ENCODE assay signal across 9 cellular contexts in genomic region chr22:36343070-36343719, GRCh38. TPM values are rescaled to one million over a fixed set of nuclear protein-coding genes. Genes with fewer than 3 reads are reported as not detected.
DNase-seq lines count a peak whose midpoint lies in the region; ATAC-seq and TF ChIP-seq lines count a peak whose summit lies in the region.
"Had no signal": no experiment of that assay in that cellular context is flagged by ENCODE, and none has a peak within 500 bp of the region (broad histone marks: within the 10 kb centered on the region; RNA-seq: fewer than 3 reads in every experiment).

No MANE protein-coding gene starts in this region.

- H3K27me3 ChIP-seq in adrenal gland: no peaks in the 10 kb centered on the region

- 81 to 88% (median 86%) methylated on average over 5 of the region's 5 CpGs for WGBS in adrenal gland, 4 donors

- peak overlapping the region in 3 of 5 donors; percentile 21 to 57 (median 54) for H3K27ac ChIP-seq in adrenal gland
- peak overlapping the region; percentile 95 for H3K27ac ChIP-seq in temporal lobe (ENCODE audit: low read depth, low read length)

- no peak for TF ChIP-seq CTCF in adrenal gland (IDR thresholded peaks at IDR 0.05)

- H3K4me3 ChIP-seq in adrenal gland: no peak overlapping the region

- intact Hi-C loops in adrenal gland (cut with DNase I): no loop called here

- H3K27ac Mint-ChIP-seq in activated CD4-positive, alpha-beta T cell treated with anti-CD3 and anti-CD28 coated beads, Interleukin-2, amount 10 ng/mL, durations not matched to agents 7 days and 5 days: peak overlapping the region; percentile 50
- peak overlapping the region; percentile 79 for H3K27ac Mint-ChIP-seq in memory B cell

- TF ChIP-seq POLR2A in adrenal gland (IDR thresholded peaks at IDR 0.05): no peak

- DNase-seq in activated CD4-positive, alpha-beta T cell treated with anti-CD3 and anti-CD28 coated beads, Interleukin-2, amount 10 ng/mL, durations not matched to agents 7 days and 5 days: no peak
- DNase-seq in activated CD4-positive, alpha-beta T cell treated with anti-CD3 and anti-CD28 coated beads for 4 hours: no peak
- DNase-seq in adrenal gland (no peak), memory B cell (ENCODE audit: low spot score in 2 of 2) (no peak), mesenteric fat pad (ENCODE audit: low spot score) (no peak), LoVo (ENCODE audit: low spot score) (no peak), NCI-H128 (lab: John Stamatoyannopoulos, UW; ENCODE audit: unreplicated experiment) (no peak)
- DNase-seq: NCI-H526 had no signal

- H3K36me3 ChIP-seq in adrenal gland (replicated peaks in 1 of 2): peaks cover 0 to 58% of the 10 kb centered on the region in 2 donors

- peaks cover 74% of the 10 kb centered on the region for H3K36me3 Mint-ChIP-seq in activated CD4-positive, alpha-beta T cell treated with anti-CD3 and anti-CD28 coated beads, Interleukin-2, amount 10 ng/mL, durations not matched to agents 7 days and 5 days (ENCODE audit: low read depth)
- H3K36me3 Mint-ChIP-seq in memory B cell: peaks cover 23% of the 10 kb centered on the region

- no peaks in the 10 kb centered on the region for H3K27me3 Mint-ChIP-seq in activated CD4-positive, alpha-beta T cell treated with anti-CD3 and anti-CD28 coated beads, Interleukin-2, amount 10 ng/mL, durations not matched to agents 7 days and 5 days
- H3K27me3 Mint-ChIP-seq in memory B cell: no peaks in the 10 kb centered on the region

- no peak for ATAC-seq in memory B cell (ENCODE audit: low read depth)

- POLR2A ChIA-PET in activated CD4-positive, alpha-beta T cell treated with anti-CD3 and anti-CD28 coated beads, Interleukin-2, amount 10 ng/mL, durations not matched to agents 7 days and 5 days (lab: Charles Lee): interaction anchor here (0.6 kb wide), 1 partner anchor 34 kb away, joined by 3 read pairs; no protein-coding TSS in a partner anchor

- no peaks in the 10 kb centered on the region for H3K9me3 ChIP-seq in adrenal gland (replicated peaks in 1 of 3)

- H3K9me3 Mint-ChIP-seq in activated CD4-positive, alpha-beta T cell treated with anti-CD3 and anti-CD28 coated beads, Interleukin-2, amount 10 ng/mL, durations not matched to agents 7 days and 5 days: no peaks in the 10 kb centered on the region
- no peaks in the 10 kb centered on the region for H3K9me3 Mint-ChIP-seq in memory B cell

- CTCF ChIA-PET in activated CD4-positive, alpha-beta T cell treated with anti-CD3 and anti-CD28 coated beads, Interleukin-2, amount 10 ng/mL, durations not matched to agents 7 days and 5 days (lab: Charles Lee): interaction anchor here (0.6 to 4.4 kb wide), 11 partner anchors 9 to 211 kb away, joined by 3 to 23 read pairs (median 4); no protein-coding TSS in a partner anchor

- H3K4me1 Mint-ChIP-seq in activated CD4-positive, alpha-beta T cell treated with anti-CD3 and anti-CD28 coated beads, Interleukin-2, amount 10 ng/mL, durations not matched to agents 7 days and 5 days: peaks cover 82% of the 10 kb centered on the region
- H3K4me1 Mint-ChIP-seq in memory B cell: peaks cover 20% of the 10 kb centered on the region

- peaks cover 1 to 55% of the 10 kb centered on the region in 2 donors for H3K4me1 ChIP-seq in adrenal gland (replicated peaks in 1 of 2)

- no peak overlapping the region for H3K4me3 Mint-ChIP-seq in activated CD4-positive, alpha-beta T cell treated with anti-CD3 and anti-CD28 coated beads, Interleukin-2, amount 10 ng/mL, durations not matched to agents 7 days and 5 days
- no peak overlapping the region for H3K4me3 Mint-ChIP-seq in memory B cell

RNA-seq across cellular contexts. Expression of gene MYH9, which starts 44.6 kb away (rescaled TPM):
- 1,000 to 10,000 TPM in 1 of 2 experiments, 100 to 1,000 TPM in 1; 881 to 1,009 TPM for total RNA-seq in activated CD4-positive, alpha-beta T cell treated with anti-CD3 and anti-CD28 coated beads, Interleukin-2, amount 10 ng/mL, durations not matched to agents 7 days and 5 days
- total RNA-seq in adrenal gland (100 to 1,000 TPM; 294 to 427 (median 369) TPM), temporal lobe (31.0 TPM), mesenteric fat pad (673 TPM)
- 100 to 1,000 TPM in 2 of 3 donors, 10 to 100 TPM in 1; 96.2 to 164 (median 133) TPM for polyA plus RNA-seq in adrenal gland
